Comparison of ENCODE assay signal across 18 cellular contexts in genomic region chr7:3033581-3033980, GRCh38. TPM values are rescaled to one million over a fixed set of nuclear protein-coding genes. Genes with fewer than 3 reads are reported as not detected.
DNase-seq lines count a peak whose midpoint lies in the region; ATAC-seq and TF ChIP-seq lines count a peak whose summit lies in the region.
"Had no signal": no experiment of that assay in that cellular context is flagged by ENCODE, and none has a peak within 500 bp of the region (broad histone marks: within the 10 kb centered on the region; RNA-seq: fewer than 3 reads in every experiment).

No MANE protein-coding gene starts in this region.

- no peak overlapping the region for H3K4me2 ChIP-seq in neuronal stem cell (ENCODE audit: insufficient read depth, low read length, poor library complexity, severe bottlenecking)
- H3K4me2 ChIP-seq: A549 had no signal

- WGBS in neuronal stem cell (ENCODE audit: extremely low coverage in 2 of 2, insufficient read length in 2 of 2, insufficient replicate concordance in 1 of 2), 2 donors, result no CpG with 5 or more reads among the region's 12 CpGs

- H3K4me1 Mint-ChIP-seq in activated T-cell treated with anti-CD3 and anti-CD28 coated beads, Interleukin-2, amount 50 U/mL, for 24 hours (ENCODE audit: low read depth), result peaks cover 65% of the 10 kb centered on the region
- peaks cover 60% of the 10 kb centered on the region for H3K4me1 Mint-ChIP-seq in activated T-cell treated with anti-CD3 and anti-CD28 coated beads, Interleukin-2, amount 50 U/mL, for 4 hours (ENCODE audit: low read depth)
- peaks cover 54% of the 10 kb centered on the region for H3K4me1 Mint-ChIP-seq in activated naive CD8-positive, alpha-beta T cell treated with anti-CD3 and anti-CD28 coated beads for 36 hours

- H3K27ac Mint-ChIP-seq in activated T-cell treated with anti-CD3 and anti-CD28 coated beads, Interleukin-2, amount 50 U/mL, for 24 hours, result peak overlapping the region; percentile 73
- peak overlapping the region; percentile 69 for H3K27ac Mint-ChIP-seq in activated naive CD8-positive, alpha-beta T cell treated with anti-CD3 and anti-CD28 coated beads for 36 hours

- no peak overlapping the region for H2BK120ac ChIP-seq in neuronal stem cell (ENCODE audit: low read depth, low read length)

- H3K27ac ChIP-seq in neuronal stem cell (replicated peaks; ENCODE audit: low read length) (no peak overlapping the region), foreskin keratinocyte (no peak overlapping the region)
- H3K27ac ChIP-seq: A549, C4-2B, SJSA1, stomach had no signal

- H3K14ac ChIP-seq in neuronal stem cell (ENCODE audit: low read length), result no peak overlapping the region

- H3K27me3 ChIP-seq in neuronal stem cell (ENCODE audit: control insufficient read depth in 3 of 3, insufficient read depth in 3 of 3, low read depth in 1 of 3, low read length in 3 of 3) (no peaks in the 10 kb centered on the region), foreskin keratinocyte (no peaks in the 10 kb centered on the region)
- H3K27me3 ChIP-seq: SJSA1 had no signal

- H3K27me3 Mint-ChIP-seq in activated T-cell treated with anti-CD3 and anti-CD28 coated beads, Interleukin-2, amount 50 U/mL, for 24 hours, result no peaks in the 10 kb centered on the region
- no peaks in the 10 kb centered on the region for H3K27me3 Mint-ChIP-seq in activated T-cell treated with anti-CD3 and anti-CD28 coated beads, Interleukin-2, amount 50 U/mL, for 4 hours (ENCODE audit: low read depth)
- H3K27me3 Mint-ChIP-seq in activated naive CD8-positive, alpha-beta T cell treated with anti-CD3 and anti-CD28 coated beads for 36 hours, result no peaks in the 10 kb centered on the region

- no peak overlapping the region for H3K4ac ChIP-seq in neuronal stem cell (ENCODE audit: low read length)

- no peak overlapping the region for H4K8ac ChIP-seq in neuronal stem cell (ENCODE audit: low read depth, low read length)

- H3K9me3 ChIP-seq in neuronal stem cell (replicated peaks in 1 of 2; ENCODE audit: control insufficient read depth in 2 of 2, insufficient read depth in 1 of 2, low read depth in 1 of 2, low read length in 2 of 2), result peaks cover 0 to 3% of the 10 kb centered on the region in 2 donors
- H3K9me3 ChIP-seq: A549, SJSA1, stomach had no signal

- no peak overlapping the region for H2AFZ ChIP-seq in neuronal stem cell (ENCODE audit: low read length)

- H3K4me3 ChIP-seq in neuronal stem cell (ENCODE audit: low read length in 2 of 2), result no peak overlapping the region
- H3K4me3 ChIP-seq: A549, SJSA1, stomach had no signal

- H3K4me1 ChIP-seq in neuronal stem cell (ENCODE audit: control insufficient read depth in 2 of 2, insufficient read depth in 1 of 2, low read depth in 1 of 2, low read length in 2 of 2) (peaks cover 0 to 10% of the 10 kb centered on the region in 2 donors), foreskin keratinocyte (peaks cover 2% of the 10 kb centered on the region)

- H3K9me3 Mint-ChIP-seq in activated T-cell treated with anti-CD3 and anti-CD28 coated beads, Interleukin-2, amount 50 U/mL, for 24 hours, result no peaks in the 10 kb centered on the region
- H3K9me3 Mint-ChIP-seq in activated T-cell treated with anti-CD3 and anti-CD28 coated beads, Interleukin-2, amount 50 U/mL, for 4 hours, result no peaks in the 10 kb centered on the region
- peaks cover 4% of the 10 kb centered on the region for H3K9me3 Mint-ChIP-seq in activated naive CD8-positive, alpha-beta T cell treated with anti-CD3 and anti-CD28 coated beads for 36 hours

- H3K36me3 ChIP-seq in neuronal stem cell (replicated peaks in 1 of 2; ENCODE audit: control insufficient read depth in 2 of 2, insufficient read depth in 2 of 2, low read length in 2 of 2), result no peaks in the 10 kb centered on the region
- H3K36me3 ChIP-seq: SJSA1, stomach had no signal

- no peak overlapping the region for H2AK5ac ChIP-seq in neuronal stem cell (ENCODE audit: low read depth, low read length)

- DNase-seq in activated T-cell treated with anti-CD3 and anti-CD28 coated beads, Interleukin-2, amount 50 U/mL, for 24 hours, result peak; percentile 20
- no peak for DNase-seq in activated T-cell treated with anti-CD3 and anti-CD28 coated beads, Interleukin-2, amount 50 U/mL, for 4 hours
- DNase-seq in NCI-H1694 treated with DMSO at 0.1 percent for 48 hours (lab: John Stamatoyannopoulos, UW) (peak; percentile 38), neuronal stem cell (ENCODE audit: low spot score) (no peak), foreskin keratinocyte (no peak), NCI-H1417 treated with DMSO at 0.1 percent for 48 hours (lab: John Stamatoyannopoulos, UW) (no peak)
- DNase-seq in activated naive CD8-positive, alpha-beta T cell treated with anti-CD3 and anti-CD28 coated beads for 36 hours, result no peak
- no peak for DNase-seq in stimulated activated CD4-positive, alpha-beta T cell treated with anti-CD3 and anti-CD28 coated beads, Interleukin-15, amount 100 ng/mL, for 24 hours
- DNase-seq: activated CD4-positive, alpha-beta T cell treated with anti-CD3 and anti-CD28 coated beads, Interleukin-2, amount 50 U/mL, for 1 hour; effector CD8-positive, alpha-beta T cell; EL; hippocampal formation; IMR-90; PC-3; stomach had no signal

- no peak overlapping the region for H4K91ac ChIP-seq in neuronal stem cell (ENCODE audit: low read depth, low read length, poor library complexity)

- ATAC-seq in activated T-cell treated with anti-CD3 and anti-CD28 coated beads, Interleukin-2, amount 50 U/mL, for 4 hours, result no peak
- ATAC-seq in foreskin keratinocyte, result no peak
- ATAC-seq: A549, PC-3 had no signal

- no peak overlapping the region for H3K4me3 Mint-ChIP-seq in activated T-cell treated with anti-CD3 and anti-CD28 coated beads, Interleukin-2, amount 50 U/mL, for 24 hours
- no peak overlapping the region for H3K4me3 Mint-ChIP-seq in activated T-cell treated with anti-CD3 and anti-CD28 coated beads, Interleukin-2, amount 50 U/mL, for 4 hours
- H3K4me3 Mint-ChIP-seq in activated naive CD8-positive, alpha-beta T cell treated with anti-CD3 and anti-CD28 coated beads for 36 hours, result no peak overlapping the region

- no peak overlapping the region for H2BK15ac ChIP-seq in neuronal stem cell (ENCODE audit: low read length)

- no peaks in the 10 kb centered on the region for H3K79me1 ChIP-seq in neuronal stem cell (ENCODE audit: low read depth, low read length)

- no peak for TF ChIP-seq CTCF in foreskin keratinocyte (conservative IDR thresholded peaks at IDR 0.05)

- no peak overlapping the region for H3K23ac ChIP-seq in neuronal stem cell (ENCODE audit: low read depth, low read length, poor library complexity)

- H2BK12ac ChIP-seq in neuronal stem cell (ENCODE audit: low read length), result no peak overlapping the region

- H3K9ac ChIP-seq in neuronal stem cell (ENCODE audit: low read depth, low read length, poor library complexity), result no peak overlapping the region

- H3K18ac ChIP-seq in neuronal stem cell (ENCODE audit: low read length), result peak overlapping the region; percentile 80

- no peak overlapping the region for H2BK5ac ChIP-seq in neuronal stem cell (ENCODE audit: low read length)

- peaks cover 78% of the 10 kb centered on the region for H3K36me3 Mint-ChIP-seq in activated T-cell treated with anti-CD3 and anti-CD28 coated beads, Interleukin-2, amount 50 U/mL, for 24 hours (ENCODE audit: low read depth)
- peaks cover 47% of the 10 kb centered on the region for H3K36me3 Mint-ChIP-seq in activated T-cell treated with anti-CD3 and anti-CD28 coated beads, Interleukin-2, amount 50 U/mL, for 4 hours (ENCODE audit: insufficient read depth)
- peaks cover 65% of the 10 kb centered on the region for H3K36me3 Mint-ChIP-seq in activated naive CD8-positive, alpha-beta T cell treated with anti-CD3 and anti-CD28 coated beads for 36 hours

RNA-seq across cellular contexts. Expression of gene CARD11, which starts 10.1 kb away (rescaled TPM):
- total RNA-seq in activated T-cell treated with anti-CD3 and anti-CD28 coated beads, Interleukin-2, amount 50 U/mL, for 4 hours, result 10 to 100 TPM; 71.5 to 87.6 (median 87.5) TPM
- 100 to 1,000 TPM; 108 to 111 TPM for total RNA-seq in activated naive CD8-positive, alpha-beta T cell treated with anti-CD3 and anti-CD28 coated beads for 36 hours
- polyA plus RNA-seq in neuronal stem cell (2013, experiment 1 of 2), result 0.59 TPM
- polyA plus RNA-seq in neuronal stem cell (2013, experiment 2 of 2), result 0.60 TPM
- total RNA-seq in foreskin keratinocyte, result 22.3 and 27.7 TPM in 2 replicates
- 12.5 and 14.6 TPM in 2 replicates for polyA plus RNA-seq in foreskin keratinocyte
- total RNA-seq: PC-3 had no signal

Comparison
In these comparisons a context has a peak if more than half of its experiments do, and no peak if none do; other contexts are left out.
1. DNase-seq: peak in activated T-cell treated with anti-CD3 and anti-CD28 coated beads, Interleukin-2, amount 50 U/mL, for 24 hours (single experiment) and NCI-H1694 treated with DMSO at 0.1 percent for 48 hours (single experiment); none in activated T-cell treated with anti-CD3 and anti-CD28 coated beads, Interleukin-2, amount 50 U/mL, for 4 hours (single experiment), activated naive CD8-positive, alpha-beta T cell treated with anti-CD3 and anti-CD28 coated beads for 36 hours (single experiment), neuronal stem cell (single experiment), foreskin keratinocyte (0 of 2), NCI-H1417 treated with DMSO at 0.1 percent for 48 hours (single experiment) and stimulated activated CD4-positive, alpha-beta T cell treated with anti-CD3 and anti-CD28 coated beads, Interleukin-15, amount 100 ng/mL, for 24 hours (single experiment).